Comparison of ENCODE assay signal across 38 cellular contexts in the genomic region with DNA sequence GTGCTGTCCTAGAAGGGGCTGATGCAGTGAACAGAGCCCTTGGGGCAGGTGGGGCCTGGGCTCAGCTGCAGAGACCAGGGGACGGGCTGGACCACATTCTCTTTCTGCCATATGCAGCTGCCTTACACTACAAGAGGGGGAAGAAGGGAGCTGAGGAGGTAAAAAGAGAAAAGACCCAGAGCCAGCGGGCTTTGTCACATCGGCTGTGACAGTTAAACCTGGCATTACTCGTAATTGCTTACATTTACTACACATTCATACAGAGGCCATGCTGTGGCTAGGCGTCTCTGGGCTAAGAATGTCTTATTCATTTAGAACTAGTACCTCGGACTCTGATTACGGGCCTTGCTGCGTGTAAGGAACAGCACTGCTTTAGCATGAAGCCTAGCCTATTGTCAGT. TPM values are rescaled to one million over a fixed set of nuclear protein-coding genes. Genes with fewer than 3 reads are reported as not detected.
"Had no signal": no experiment of that assay in that cellular context is flagged by ENCODE, and none has a peak within 500 bp of the region (broad histone marks: within the 10 kb centered on the region; RNA-seq: fewer than 3 reads in every experiment).

No MANE protein-coding gene starts in this region.

- H3K27ac Mint-ChIP-seq: activated B cell treated with CpG ODN at 0.5 μM for 24 hours; activated CD4-positive, alpha-beta memory T cell treated with anti-CD3 and anti-CD28 coated beads for 36 hours; activated CD4-positive, alpha-beta T cell treated with anti-CD3 and anti-CD28 coated beads, Interleukin-2, amount 10 ng/mL, durations not matched to agents 24 days and 14 days; activated naive CD4-positive, alpha-beta T cell treated with anti-CD3 and anti-CD28 coated beads for 36 hours; activated naive CD4-positive, alpha-beta T cell treated with anti-CD3 and anti-CD28 coated beads, Interleukin-2, amount 50 U/mL, for 72 hours; activated naive CD8-positive, alpha-beta T cell treated with anti-CD3 and anti-CD28 coated beads for 36 hours; activated T-cell treated with anti-CD3 and anti-CD28 coated beads, Interleukin-2, amount 50 U/mL, for 72 hours; activated T-helper 1 cell treated with anti-CD3 and anti-CD28 coated beads, Interleukin-12 subunit alpha, Interleukin-12 subunit beta, Interleukin-2, Interleukin-4 antibody, amounts not matched to agents 30 ng/mL and 10 ng/mL and 1 ng/mL, durations not matched to agents 14 hours and 24 hours and 36 hours; activated T-helper 17 cell treated with anti-CD3 and anti-CD28 coated beads, Interleukin-2, amount 50 U/mL, for 72 hours; T-helper 1 cell treated with Interleukin-12 subunit alpha and Interleukin-12 subunit beta and Interleukin-4 antibody, amounts not matched to agents 30 μg/mL and 1 μg/mL, for 36 hours; T-helper 2 cell treated with Interferon-gamma antibody and Interleukin-4, amounts not matched to agents 5 μg/mL and 100 μg/mL, for 36 hours had no signal

- H3K36me3 Mint-ChIP-seq: activated CD4-positive, alpha-beta memory T cell treated with anti-CD3 and anti-CD28 coated beads for 36 hours; activated naive CD4-positive, alpha-beta T cell treated with anti-CD3 and anti-CD28 coated beads, Interleukin-2, amount 50 U/mL, for 72 hours; activated naive CD8-positive, alpha-beta T cell treated with anti-CD3 and anti-CD28 coated beads for 36 hours had no signal

- H3K4me1 ChIP-seq: adrenal gland, body of pancreas, breast epithelium had no signal

- H3K36me3 ChIP-seq: adrenal gland, brain microvascular endothelial cell, breast epithelium had no signal

- H3K4me3 ChIP-seq: adrenal gland, body of pancreas, breast epithelium had no signal

- H3K4me1 Mint-ChIP-seq: activated B cell treated with CpG ODN at 0.5 μM for 24 hours; activated CD4-positive, alpha-beta T cell treated with anti-CD3 and anti-CD28 coated beads, Interleukin-2, amount 10 ng/mL, durations not matched to agents 24 days and 14 days; activated naive CD8-positive, alpha-beta T cell treated with anti-CD3 and anti-CD28 coated beads for 36 hours; activated T-helper 17 cell treated with anti-CD3 and anti-CD28 coated beads, Interleukin-2, amount 50 U/mL, for 72 hours had no signal

- H3K27me3 ChIP-seq: adrenal gland, body of pancreas, brain microvascular endothelial cell, breast epithelium had no signal

- ATAC-seq: activated naive CD4-positive, alpha-beta T cell treated with anti-CD3 and anti-CD28 coated beads, Interleukin-2, amount 50 U/mL, for 72 hours; activated T-cell treated with anti-CD3 and anti-CD28 coated beads, Interleukin-2, amount 50 U/mL, for 4 hours; activated T-cell treated with anti-CD3 and anti-CD28 coated beads, Interleukin-2, amount 50 U/mL, for 72 hours; activated T-helper 17 cell treated with anti-CD3 and anti-CD28 coated beads, Interleukin-2, amount 50 U/mL, for 72 hours; body of pancreas had no signal

- H3K9me3 ChIP-seq: adrenal gland, body of pancreas, breast epithelium had no signal

- H3K27ac ChIP-seq: adrenal gland, body of pancreas, breast epithelium, VCaP had no signal

- H3K4me3 Mint-ChIP-seq: activated B cell treated with CpG ODN at 0.5 μM for 24 hours; activated CD4-positive, alpha-beta memory T cell treated with anti-CD3 and anti-CD28 coated beads for 36 hours; activated CD4-positive, alpha-beta T cell treated with anti-CD3 and anti-CD28 coated beads, Interleukin-2, amount 10 ng/mL, durations not matched to agents 24 days and 14 days; activated naive CD4-positive, alpha-beta T cell treated with anti-CD3 and anti-CD28 coated beads for 36 hours; activated naive CD8-positive, alpha-beta T cell treated with anti-CD3 and anti-CD28 coated beads for 36 hours; activated T-cell treated with anti-CD3 and anti-CD28 coated beads, Interleukin-2, amount 50 U/mL, for 4 hours; activated T-cell treated with anti-CD3 and anti-CD28 coated beads, Interleukin-2, amount 50 U/mL, for 72 hours; activated T-helper 1 cell treated with anti-CD3 and anti-CD28 coated beads, Interleukin-12 subunit alpha, Interleukin-12 subunit beta, Interleukin-2, Interleukin-4 antibody, amounts not matched to agents 30 ng/mL and 10 ng/mL and 1 ng/mL, durations not matched to agents 14 hours and 24 hours and 36 hours; activated T-helper 17 cell treated with anti-CD3 and anti-CD28 coated beads, Interleukin-2, amount 50 U/mL, for 72 hours; T-helper 1 cell treated with Interleukin-12 subunit alpha and Interleukin-12 subunit beta and Interleukin-4 antibody, amounts not matched to agents 30 μg/mL and 1 μg/mL, for 36 hours; T-helper 2 cell treated with Interferon-gamma antibody and Interleukin-4, amounts not matched to agents 5 μg/mL and 100 μg/mL, for 36 hours had no signal

- DNase-seq: activated B cell treated with CpG ODN at 0.5 μM for 24 hours; activated CD4-positive, alpha-beta memory T cell treated with anti-CD3 and anti-CD28 coated beads for 36 hours; activated CD4-positive, alpha-beta T cell treated with anti-CD3 and anti-CD28 coated beads for 4 hours; activated CD4-positive, alpha-beta T cell treated with anti-CD3 and anti-CD28 coated beads, Interleukin-2, amount 10 ng/mL, durations not matched to agents 24 days and 14 days; activated CD4-positive, alpha-beta T cell treated with anti-CD3 and anti-CD28 coated beads, Interleukin-2, amount 50 U/mL, for 1 hour; activated CD4-positive, alpha-beta T cell treated with anti-CD3 and anti-CD28 coated beads, Interleukin-2, amount 50 U/mL, for 4 hours; activated CD4-positive, CD25-positive, alpha-beta regulatory T cell treated with anti-CD3 and anti-CD28 coated beads, Interleukin-2, amount 50 U/mL, for 72 hours; activated CD8-positive, alpha-beta memory T cell treated with anti-CD3 and anti-CD28 coated beads, Interleukin-2, amount 50 U/mL, for 4 hours; activated effector memory CD4-positive, alpha-beta T cell treated with anti-CD3 and anti-CD28 coated beads, Interleukin-2, amount 50 U/mL, for 16 hours; activated gamma-delta T cell treated with Interleukin-2 at 50 U/mL for 16 hours; activated naive CD4-positive, alpha-beta T cell; activated naive CD4-positive, alpha-beta T cell treated with anti-CD3 and anti-CD28 coated beads for 36 hours; activated naive CD4-positive, alpha-beta T cell treated with anti-CD3 and anti-CD28 coated beads, Interleukin-2, amount 50 U/mL, for 16 hours; activated naive CD8-positive, alpha-beta T cell treated with anti-CD3 and anti-CD28 coated beads for 36 hours; activated T-cell treated with anti-CD3 and anti-CD28 coated beads for 4 hours; activated T-cell treated with anti-CD3 and anti-CD28 coated beads, Interleukin-2, amount 50 U/mL, for 1 hour; activated T-cell treated with anti-CD3 and anti-CD28 coated beads, Interleukin-2, amount 50 U/mL, for 4 hours; activated T-cell treated with anti-CD3 and anti-CD28 coated beads, Interleukin-2, amount 50 U/mL, for 72 hours; adrenal gland; amniotic stem cell; aorta; body of pancreas; brain microvascular endothelial cell; central memory CD4-positive, alpha-beta T cell; SW 1271; T-helper 1 cell; T-helper 2 cell; T-helper 9 cell had no signal

- H3K9me3 Mint-ChIP-seq: activated B cell treated with CpG ODN at 0.5 μM for 24 hours; activated CD4-positive, alpha-beta memory T cell treated with anti-CD3 and anti-CD28 coated beads for 36 hours; activated CD4-positive, alpha-beta T cell treated with anti-CD3 and anti-CD28 coated beads, Interleukin-2, amount 10 ng/mL, durations not matched to agents 24 days and 14 days; activated naive CD4-positive, alpha-beta T cell treated with anti-CD3 and anti-CD28 coated beads for 36 hours; activated naive CD4-positive, alpha-beta T cell treated with anti-CD3 and anti-CD28 coated beads, Interleukin-2, amount 50 U/mL, for 72 hours; activated naive CD8-positive, alpha-beta T cell treated with anti-CD3 and anti-CD28 coated beads for 36 hours; activated T-cell treated with anti-CD3 and anti-CD28 coated beads, Interleukin-2, amount 50 U/mL, for 4 hours; activated T-cell treated with anti-CD3 and anti-CD28 coated beads, Interleukin-2, amount 50 U/mL, for 72 hours; activated T-helper 1 cell treated with anti-CD3 and anti-CD28 coated beads, Interleukin-12 subunit alpha, Interleukin-12 subunit beta, Interleukin-2, Interleukin-4 antibody, amounts not matched to agents 30 ng/mL and 10 ng/mL and 1 ng/mL, durations not matched to agents 14 hours and 24 hours and 36 hours; activated T-helper 17 cell treated with anti-CD3 and anti-CD28 coated beads, Interleukin-2, amount 50 U/mL, for 72 hours; T-helper 1 cell treated with Interleukin-12 subunit alpha and Interleukin-12 subunit beta and Interleukin-4 antibody, amounts not matched to agents 30 μg/mL and 1 μg/mL, for 36 hours; T-helper 2 cell treated with Interferon-gamma antibody and Interleukin-4, amounts not matched to agents 5 μg/mL and 100 μg/mL, for 36 hours had no signal

RNA-seq across cellular contexts. Expression of a gene that starts 12.8 kb away (rescaled TPM):
- total RNA-seq: activated B cell treated with CpG ODN at 0.5 μM for 24 hours; activated CD4-positive, alpha-beta memory T cell treated with anti-CD3 and anti-CD28 coated beads for 36 hours; activated CD4-positive, alpha-beta T cell treated with anti-CD3 and anti-CD28 coated beads, Interleukin-2, amount 10 ng/mL, durations not matched to agents 24 days and 14 days; activated CD8-positive, alpha-beta memory T cell treated with anti-CD3 and anti-CD28 coated beads for 36 hours; activated naive CD4-positive, alpha-beta T cell treated with anti-CD3 and anti-CD28 coated beads for 36 hours; activated naive CD4-positive, alpha-beta T cell treated with anti-CD3 and anti-CD28 coated beads, Interleukin-2, amount 50 U/mL, for 72 hours; activated naive CD8-positive, alpha-beta T cell treated with anti-CD3 and anti-CD28 coated beads for 36 hours; activated T-cell treated with anti-CD3 and anti-CD28 coated beads, Interleukin-2, amount 50 U/mL, for 4 hours; activated T-cell treated with anti-CD3 and anti-CD28 coated beads, Interleukin-2, amount 50 U/mL, for 72 hours; activated T-helper 1 cell treated with anti-CD3 and anti-CD28 coated beads, Interleukin-12 subunit alpha, Interleukin-12 subunit beta, Interleukin-2, Interleukin-4 antibody, amounts not matched to agents 30 ng/mL and 10 ng/mL and 1 ng/mL, durations not matched to agents 14 hours and 24 hours and 36 hours; activated T-helper 17 cell treated with anti-CD3 and anti-CD28 coated beads, Interleukin-2, amount 50 U/mL, for 72 hours; adrenal gland; astrocyte; body of pancreas; cardiac septum had no signal
- polyA plus RNA-seq: adrenal gland, aorta had no signal

RNA-seq across cellular contexts. Expression of a gene that starts 43.6 kb away (rescaled TPM):
- total RNA-seq: activated B cell treated with CpG ODN at 0.5 μM for 24 hours; activated CD4-positive, alpha-beta memory T cell treated with anti-CD3 and anti-CD28 coated beads for 36 hours; activated CD4-positive, alpha-beta T cell treated with anti-CD3 and anti-CD28 coated beads, Interleukin-2, amount 10 ng/mL, durations not matched to agents 24 days and 14 days; activated CD8-positive, alpha-beta memory T cell treated with anti-CD3 and anti-CD28 coated beads for 36 hours; activated naive CD4-positive, alpha-beta T cell treated with anti-CD3 and anti-CD28 coated beads for 36 hours; activated naive CD4-positive, alpha-beta T cell treated with anti-CD3 and anti-CD28 coated beads, Interleukin-2, amount 50 U/mL, for 72 hours; activated naive CD8-positive, alpha-beta T cell treated with anti-CD3 and anti-CD28 coated beads for 36 hours; activated T-cell treated with anti-CD3 and anti-CD28 coated beads, Interleukin-2, amount 50 U/mL, for 4 hours; activated T-cell treated with anti-CD3 and anti-CD28 coated beads, Interleukin-2, amount 50 U/mL, for 72 hours; activated T-helper 1 cell treated with anti-CD3 and anti-CD28 coated beads, Interleukin-12 subunit alpha, Interleukin-12 subunit beta, Interleukin-2, Interleukin-4 antibody, amounts not matched to agents 30 ng/mL and 10 ng/mL and 1 ng/mL, durations not matched to agents 14 hours and 24 hours and 36 hours; activated T-helper 17 cell treated with anti-CD3 and anti-CD28 coated beads, Interleukin-2, amount 50 U/mL, for 72 hours; adrenal gland; aorta; astrocyte; body of pancreas; breast epithelium; cardiac septum had no signal
- polyA plus RNA-seq: adrenal gland, aorta had no signal

RNA-seq across cellular contexts. Expression of a gene that starts 43.7 kb away (rescaled TPM):
- total RNA-seq: activated B cell treated with CpG ODN at 0.5 μM for 24 hours; activated CD4-positive, alpha-beta memory T cell treated with anti-CD3 and anti-CD28 coated beads for 36 hours; activated CD4-positive, alpha-beta T cell treated with anti-CD3 and anti-CD28 coated beads, Interleukin-2, amount 10 ng/mL, durations not matched to agents 24 days and 14 days; activated CD8-positive, alpha-beta memory T cell treated with anti-CD3 and anti-CD28 coated beads for 36 hours; activated naive CD4-positive, alpha-beta T cell treated with anti-CD3 and anti-CD28 coated beads for 36 hours; activated naive CD4-positive, alpha-beta T cell treated with anti-CD3 and anti-CD28 coated beads, Interleukin-2, amount 50 U/mL, for 72 hours; activated naive CD8-positive, alpha-beta T cell treated with anti-CD3 and anti-CD28 coated beads for 36 hours; activated T-cell treated with anti-CD3 and anti-CD28 coated beads, Interleukin-2, amount 50 U/mL, for 4 hours; activated T-cell treated with anti-CD3 and anti-CD28 coated beads, Interleukin-2, amount 50 U/mL, for 72 hours; activated T-helper 1 cell treated with anti-CD3 and anti-CD28 coated beads, Interleukin-12 subunit alpha, Interleukin-12 subunit beta, Interleukin-2, Interleukin-4 antibody, amounts not matched to agents 30 ng/mL and 10 ng/mL and 1 ng/mL, durations not matched to agents 14 hours and 24 hours and 36 hours; activated T-helper 17 cell treated with anti-CD3 and anti-CD28 coated beads, Interleukin-2, amount 50 U/mL, for 72 hours; adrenal gland; aorta; astrocyte; body of pancreas; breast epithelium; cardiac septum had no signal
- polyA plus RNA-seq: adrenal gland, aorta had no signal

RNA-seq across cellular contexts. Expression of a gene that starts 58.9 kb away (rescaled TPM):
- total RNA-seq: activated B cell treated with CpG ODN at 0.5 μM for 24 hours, cardiac septum had no signal
